Comparison of ENCODE assay signal across 1 cellular context in the genomic region with DNA sequence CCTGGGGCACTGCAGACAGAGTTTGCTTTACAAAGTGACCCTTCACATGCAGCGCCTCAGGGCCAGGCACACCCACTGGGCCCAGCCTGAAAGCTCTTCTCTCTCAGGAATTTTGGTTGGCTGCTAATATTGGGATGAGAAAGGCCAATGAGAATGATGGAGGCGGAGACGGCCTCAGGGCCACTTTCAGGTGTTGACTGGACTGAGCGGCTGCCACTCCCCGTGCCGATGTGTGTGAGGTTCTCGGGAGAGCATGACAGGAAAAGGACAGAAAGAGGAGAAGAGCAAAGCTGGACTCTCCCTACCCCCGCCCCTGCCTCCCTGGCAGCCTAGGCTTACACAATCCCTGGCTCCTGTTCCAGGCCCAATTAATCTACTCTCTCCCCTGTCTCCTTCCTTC.
TF ChIP-seq lines count a peak whose summit lies in the region.

No MANE protein-coding gene starts in this region.

TF ChIP-seq in HepG2, 621 proteins besides CTCF, POLR2A, EP300 and RAD21 (continued from another document):
- TF ChIP-seq, protein P1, sequence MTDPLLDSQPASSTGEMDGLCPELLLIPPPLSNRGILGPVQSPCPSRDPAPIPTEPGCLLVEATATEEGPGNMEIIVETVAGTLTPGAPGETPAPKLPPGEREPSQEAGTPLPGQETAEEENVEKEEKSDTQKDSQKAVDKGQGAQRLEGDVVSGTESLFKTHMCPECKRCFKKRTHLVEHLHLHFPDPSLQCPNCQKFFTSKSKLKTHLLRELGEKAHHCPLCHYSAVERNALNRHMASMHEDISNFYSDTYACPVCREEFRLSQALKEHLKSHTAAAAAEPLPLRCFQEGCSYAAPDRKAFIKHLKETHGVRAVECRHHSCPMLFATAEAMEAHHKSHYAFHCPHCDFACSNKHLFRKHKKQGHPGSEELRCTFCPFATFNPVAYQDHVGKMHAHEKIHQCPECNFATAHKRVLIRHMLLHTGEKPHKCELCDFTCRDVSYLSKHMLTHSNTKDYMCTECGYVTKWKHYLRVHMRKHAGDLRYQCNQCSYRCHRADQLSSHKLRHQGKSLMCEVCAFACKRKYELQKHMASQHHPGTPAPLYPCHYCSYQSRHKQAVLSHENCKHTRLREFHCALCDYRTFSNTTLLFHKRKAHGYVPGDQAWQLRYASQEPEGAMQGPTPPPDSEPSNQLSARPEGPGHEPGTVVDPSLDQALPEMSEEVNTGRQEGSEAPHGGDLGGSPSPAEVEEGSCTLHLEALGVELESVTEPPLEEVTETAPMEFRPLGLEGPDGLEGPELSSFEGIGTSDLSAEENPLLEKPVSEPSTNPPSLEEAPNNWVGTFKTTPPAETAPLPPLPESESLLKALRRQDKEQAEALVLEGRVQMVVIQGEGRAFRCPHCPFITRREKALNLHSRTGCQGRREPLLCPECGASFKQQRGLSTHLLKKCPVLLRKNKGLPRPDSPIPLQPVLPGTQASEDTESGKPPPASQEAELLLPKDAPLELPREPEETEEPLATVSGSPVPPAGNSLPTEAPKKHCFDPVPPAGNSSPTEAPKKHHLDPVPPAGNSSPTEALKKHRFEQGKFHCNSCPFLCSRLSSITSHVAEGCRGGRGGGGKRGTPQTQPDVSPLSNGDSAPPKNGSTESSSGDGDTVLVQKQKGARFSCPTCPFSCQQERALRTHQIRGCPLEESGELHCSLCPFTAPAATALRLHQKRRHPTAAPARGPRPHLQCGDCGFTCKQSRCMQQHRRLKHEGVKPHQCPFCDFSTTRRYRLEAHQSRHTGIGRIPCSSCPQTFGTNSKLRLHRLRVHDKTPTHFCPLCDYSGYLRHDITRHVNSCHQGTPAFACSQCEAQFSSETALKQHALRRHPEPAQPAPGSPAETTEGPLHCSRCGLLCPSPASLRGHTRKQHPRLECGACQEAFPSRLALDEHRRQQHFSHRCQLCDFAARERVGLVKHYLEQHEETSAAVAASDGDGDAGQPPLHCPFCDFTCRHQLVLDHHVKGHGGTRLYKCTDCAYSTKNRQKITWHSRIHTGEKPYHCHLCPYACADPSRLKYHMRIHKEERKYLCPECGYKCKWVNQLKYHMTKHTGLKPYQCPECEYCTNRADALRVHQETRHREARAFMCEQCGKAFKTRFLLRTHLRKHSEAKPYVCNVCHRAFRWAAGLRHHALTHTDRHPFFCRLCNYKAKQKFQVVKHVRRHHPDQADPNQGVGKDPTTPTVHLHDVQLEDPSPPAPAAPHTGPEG (CRISPR knock-in tag; IDR thresholded peaks at IDR 0.05), result no peak
- TF ChIP-seq JDP2 (CRISPR knock-in tag; IDR thresholded peaks at IDR 0.05; ENCODE audit: borderline replicate concordance), result no peak
- TF ChIP-seq, protein P2, sequence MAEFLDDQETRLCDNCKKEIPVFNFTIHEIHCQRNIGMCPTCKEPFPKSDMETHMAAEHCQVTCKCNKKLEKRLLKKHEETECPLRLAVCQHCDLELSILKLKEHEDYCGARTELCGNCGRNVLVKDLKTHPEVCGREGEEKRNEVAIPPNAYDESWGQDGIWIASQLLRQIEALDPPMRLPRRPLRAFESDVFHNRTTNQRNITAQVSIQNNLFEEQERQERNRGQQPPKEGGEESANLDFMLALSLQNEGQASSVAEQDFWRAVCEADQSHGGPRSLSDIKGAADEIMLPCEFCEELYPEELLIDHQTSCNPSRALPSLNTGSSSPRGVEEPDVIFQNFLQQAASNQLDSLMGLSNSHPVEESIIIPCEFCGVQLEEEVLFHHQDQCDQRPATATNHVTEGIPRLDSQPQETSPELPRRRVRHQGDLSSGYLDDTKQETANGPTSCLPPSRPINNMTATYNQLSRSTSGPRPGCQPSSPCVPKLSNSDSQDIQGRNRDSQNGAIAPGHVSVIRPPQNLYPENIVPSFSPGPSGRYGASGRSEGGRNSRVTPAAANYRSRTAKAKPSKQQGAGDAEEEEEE (CRISPR knock-in tag; IDR thresholded peaks at IDR 0.05; ENCODE audit: borderline replicate concordance), result no peak
- TF ChIP-seq MXD4 (CRISPR knock-in tag; IDR thresholded peaks at IDR 0.05), result no peak
- no peak for TF ChIP-seq ZNF530 (CRISPR knock-in tag; IDR thresholded peaks at IDR 0.05; ENCODE audit: low read depth)
- TF ChIP-seq ZBTB26 (CRISPR knock-in tag; IDR thresholded peaks at IDR 0.05; ENCODE audit: borderline replicate concordance), result no peak
- TF ChIP-seq ZNF383 (CRISPR knock-in tag; IDR thresholded peaks at IDR 0.05; ENCODE audit: borderline replicate concordance), result no peak
- no peak for TF ChIP-seq ZNF567 (CRISPR knock-in tag; IDR thresholded peaks at IDR 0.05; ENCODE audit: borderline replicate concordance)
